In the genomic region with DNA sequence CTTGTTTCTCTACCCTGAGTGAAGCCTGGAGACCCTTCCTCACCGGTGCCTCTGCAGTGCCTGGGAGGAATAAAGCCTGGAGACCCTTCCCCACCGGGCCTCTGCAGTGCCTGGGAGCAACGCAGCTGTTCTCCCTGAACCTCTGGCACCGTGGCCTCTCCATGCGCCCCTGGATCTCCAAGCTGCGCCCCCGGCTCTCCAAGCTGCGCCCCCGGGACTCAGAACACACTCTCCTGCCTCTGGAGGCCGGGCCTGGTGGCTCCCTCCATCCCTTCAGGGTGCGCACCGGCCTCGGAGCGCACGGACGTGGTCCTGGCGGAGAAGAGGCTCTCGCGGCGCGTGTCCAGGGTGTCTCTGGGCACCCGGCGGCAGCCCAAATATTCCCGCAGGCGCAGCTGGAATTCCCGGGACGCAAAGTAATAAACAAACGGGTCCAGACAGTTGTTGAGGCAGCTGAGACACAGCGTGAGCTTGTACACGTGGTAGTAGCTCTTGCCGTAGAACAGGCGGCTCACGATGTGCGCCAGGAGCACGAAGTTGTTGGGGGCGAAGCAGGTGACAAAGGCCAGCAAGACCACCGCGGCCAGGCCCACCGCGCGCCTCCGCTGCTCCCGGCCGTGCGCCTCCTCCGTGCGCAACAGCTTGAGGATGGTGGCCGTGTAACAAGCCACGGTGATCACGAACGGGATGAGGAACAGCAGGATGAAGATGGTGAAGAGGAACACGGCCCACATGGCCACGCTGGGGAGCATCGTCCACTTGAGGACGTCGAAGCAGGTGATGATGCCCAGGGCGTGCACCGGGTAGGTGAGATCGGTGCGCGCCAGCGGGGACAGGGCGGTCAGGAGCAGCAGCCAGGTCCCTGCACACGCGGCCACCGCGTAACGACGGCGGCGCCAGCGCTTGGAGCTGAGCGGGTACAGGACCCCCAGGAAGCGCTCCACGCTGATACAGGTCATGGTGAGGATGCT, we compare ENCODE assay signal across 1 cellular context.
TF ChIP-seq lines count a peak whose summit lies in the region.

No MANE protein-coding gene starts in this region.

TF ChIP-seq in GM12878, 131 proteins besides CTCF, POLR2A, EP300 and RAD21:
- TF ChIP-seq POLR2AphosphoS5 (IDR thresholded peaks at IDR 0.05; ENCODE audit: low read length) = peak; percentile 4; the same call in 1 of the 2 replicates
- TF ChIP-seq TAF1 (IDR thresholded peaks at IDR 0.05; ENCODE audit: borderline replicate concordance, low read depth, low read length) = no peak
- TF ChIP-seq POLR2AphosphoS2 (IDR thresholded peaks at IDR 0.05; ENCODE audit: low read depth, low read length) = peak; percentile 14; the same call in 1 of the 2 replicates
